In genomic region chr17:8964801-8965393, GRCh38 we compare ENCODE assay signal across 9 cellular contexts. TPM values are rescaled to one million over a fixed set of nuclear protein-coding genes. Genes with fewer than 3 reads are reported as not detected.
A peak's percentile ranks its signal among the peaks of the same experiment; 100 is the strongest.
DNase-seq lines count a peak whose midpoint lies in the region; ATAC-seq and TF ChIP-seq lines count a peak whose summit lies in the region.
"Had no signal": no experiment of that assay in that cellular context is flagged by ENCODE, and none has a peak within 500 bp of the region (broad histone marks: within the 10 kb centered on the region; RNA-seq: fewer than 3 reads in every experiment).

No MANE protein-coding gene starts in this region.

- H4K20me1 ChIP-seq in OCI-LY3 (ENCODE audit: insufficient read depth, low read length): no peaks in the 10 kb centered on the region

- H3K4me3 ChIP-seq in OCI-LY3 (ENCODE audit: low read length) (peak overlapping the region; percentile 77), neuronal stem cell (ENCODE audit: low read length in 2 of 2) (peak overlapping the region in 1 of 2 donors; percentile 72)

- H3K4me3 Mint-ChIP-seq in dendritic cell treated with granulocyte-macrophage colony-stimulating factor and Interleukin-4, amounts not matched to agents 40 ng/mL and 50 ng/mL, for 4 days: peak overlapping the region; percentile 98

- peak overlapping the region; percentile 56 for H3K4me2 ChIP-seq in OCI-LY3 (ENCODE audit: low read length)
- H3K4me2 ChIP-seq in neuronal stem cell (ENCODE audit: insufficient read depth, low read length, poor library complexity, severe bottlenecking): peak overlapping the region; percentile 70

- no peak overlapping the region for H4K91ac ChIP-seq in neuronal stem cell (ENCODE audit: low read depth, low read length, poor library complexity)

- H3K4me1 ChIP-seq in OCI-LY3 (ENCODE audit: low read length) (peaks cover 24% of the 10 kb centered on the region), neuronal stem cell (ENCODE audit: control insufficient read depth in 2 of 2, insufficient read depth in 1 of 2, low read depth in 1 of 2, low read length in 2 of 2) (peaks cover 0 to 15% of the 10 kb centered on the region in 2 donors)

- peak overlapping the region; percentile 4 for H2BK120ac ChIP-seq in neuronal stem cell (ENCODE audit: low read depth, low read length)

- WGBS in neuronal stem cell (ENCODE audit: extremely low coverage in 2 of 2, insufficient read length in 2 of 2, insufficient replicate concordance in 1 of 2), 2 donors: no CpG with 5 or more reads among the region's 32 CpGs

- no peak overlapping the region for H3K4ac ChIP-seq in neuronal stem cell (ENCODE audit: low read length)

- CTCF ChIA-PET in HEK293T (lab: Yijun Ruan, JAX): no interaction called here

- POLR2A ChIA-PET in HEK293T (lab: Yijun Ruan, JAX): no interaction called here

- peaks cover 84% of the 10 kb centered on the region for H3K4me1 Mint-ChIP-seq in dendritic cell treated with granulocyte-macrophage colony-stimulating factor and Interleukin-4, amounts not matched to agents 40 ng/mL and 50 ng/mL, for 4 days (ENCODE audit: low read depth)

- intact Hi-C loops in dendritic cell treated with granulocyte-macrophage colony-stimulating factor and Interleukin-4, amounts not matched to agents 40 ng/mL and 50 ng/mL, for 4 days (cut with micrococcal nuclease): loop anchor here (5.0 kb wide), 1 partner anchor 43 kb away; no protein-coding TSS in a partner anchor

- peak overlapping the region; percentile 89 for H3K27ac Mint-ChIP-seq in dendritic cell treated with granulocyte-macrophage colony-stimulating factor and Interleukin-4, amounts not matched to agents 40 ng/mL and 50 ng/mL, for 4 days

- H3K27me3 ChIP-seq in OCI-LY3 (ENCODE audit: low read depth, low read length) (no peaks in the 10 kb centered on the region), neuronal stem cell (ENCODE audit: control insufficient read depth in 3 of 3, insufficient read depth in 3 of 3, low read depth in 1 of 3, low read length in 3 of 3) (peaks cover 0 to 56% (median 15%) of the 10 kb centered on the region in 3 experiments)

- no peak for TF ChIP-seq CTCF in OCI-LY3 (IDR thresholded peaks at IDR 0.05; ENCODE audit: low read depth, low read length)

- H3K9me3 ChIP-seq in OCI-LY3 (ENCODE audit: insufficient read depth, low read length): peaks cover 20% of the 10 kb centered on the region; the same call in 1 of the 2 replicates
- no peaks in the 10 kb centered on the region for H3K9me3 ChIP-seq in neuronal stem cell (replicated peaks in 1 of 2; ENCODE audit: control insufficient read depth in 2 of 2, insufficient read depth in 1 of 2, low read depth in 1 of 2, low read length in 2 of 2)

- no peak overlapping the region for H2BK5ac ChIP-seq in neuronal stem cell (ENCODE audit: low read length)

- H2BK12ac ChIP-seq in neuronal stem cell (ENCODE audit: low read length): peak overlapping the region; percentile 33

- H3K23ac ChIP-seq in neuronal stem cell (ENCODE audit: low read depth, low read length, poor library complexity): peak overlapping the region; percentile 52

- H2BK15ac ChIP-seq in neuronal stem cell (ENCODE audit: low read length): peak overlapping the region; percentile 70

- peaks cover 66% of the 10 kb centered on the region for H3K36me3 Mint-ChIP-seq in dendritic cell treated with granulocyte-macrophage colony-stimulating factor and Interleukin-4, amounts not matched to agents 40 ng/mL and 50 ng/mL, for 4 days (ENCODE audit: low read depth)

- H3K79me2 ChIP-seq in OCI-LY3 (ENCODE audit: low read length): peaks cover 16% of the 10 kb centered on the region

- no peak overlapping the region for H4K8ac ChIP-seq in neuronal stem cell (ENCODE audit: low read depth, low read length)

- H3K27me3 Mint-ChIP-seq in dendritic cell treated with granulocyte-macrophage colony-stimulating factor and Interleukin-4, amounts not matched to agents 40 ng/mL and 50 ng/mL, for 4 days: no peaks in the 10 kb centered on the region

- H3K36me3 ChIP-seq in OCI-LY3 (replicated peaks; ENCODE audit: low read depth, low read length) (peaks cover 19% of the 10 kb centered on the region), neuronal stem cell (replicated peaks in 1 of 2; ENCODE audit: control insufficient read depth in 2 of 2, insufficient read depth in 2 of 2, low read length in 2 of 2) (no peaks in the 10 kb centered on the region)

- H3K9ac ChIP-seq in OCI-LY3 (ENCODE audit: low read length): peak overlapping the region; percentile 62
- peak overlapping the region; percentile 78 for H3K9ac ChIP-seq in neuronal stem cell (ENCODE audit: low read depth, low read length, poor library complexity)

- DNase-seq in AML-193 (lab: John Stamatoyannopoulos, UW): peak; percentile 6 to 29
- no peak for DNase-seq in neuronal stem cell (ENCODE audit: low spot score)
- DNase-seq in anterior cingulate cortex (lab: John Stamatoyannopoulos, UW): no peak
- no peak for DNase-seq in HEK293T (ENCODE audit: extremely low spot score)

- ATAC-seq in GM21390 (IDR thresholded peaks at IDR 0.05; ENCODE audit: unreplicated experiment) (peak; percentile 22), HG03565 (IDR thresholded peaks at IDR 0.05; ENCODE audit: unreplicated experiment) (no peak)

- H3K27ac ChIP-seq in OCI-LY3 (ENCODE audit: low read length) (0 out of 2 replicates have a peak overlapping the region, but pooled peaks have one; percentile 71), neuronal stem cell (replicated peaks; ENCODE audit: low read length) (no peak overlapping the region)

- peak overlapping the region; percentile 61 for H3K18ac ChIP-seq in neuronal stem cell (ENCODE audit: low read length)

- no peaks in the 10 kb centered on the region for H3K79me1 ChIP-seq in neuronal stem cell (ENCODE audit: low read depth, low read length)

- H2AK5ac ChIP-seq in neuronal stem cell (ENCODE audit: low read depth, low read length): peak overlapping the region; percentile 87

- H2AFZ ChIP-seq in OCI-LY3 (ENCODE audit: low read depth, low read length) (no peak overlapping the region), neuronal stem cell (ENCODE audit: low read length) (peak overlapping the region; percentile 75)

- H3K9me3 Mint-ChIP-seq in dendritic cell treated with granulocyte-macrophage colony-stimulating factor and Interleukin-4, amounts not matched to agents 40 ng/mL and 50 ng/mL, for 4 days: no peaks in the 10 kb centered on the region

- no peak overlapping the region for H3K14ac ChIP-seq in neuronal stem cell (ENCODE audit: low read length)

TF ChIP-seq in HEK293T, 16 proteins besides CTCF, POLR2A, EP300 and RAD21:
- TF ChIP-seq NFRKB (IDR thresholded peaks at IDR 0.05) (no peak), FOXK2 (IDR thresholded peaks at IDR 0.05) (no peak), CTBP1 (IDR thresholded peaks at IDR 0.05; ENCODE audit: borderline replicate concordance) (no peak), FOXA1 (IDR thresholded peaks at IDR 0.05) (no peak), SUZ12 (IDR thresholded peaks at IDR 0.05) (no peak), FOXM1 (IDR thresholded peaks at IDR 0.05; ENCODE audit: borderline replicate concordance) (no peak), ELF4 (IDR thresholded peaks at IDR 0.05) (no peak), TARDBP (IDR thresholded peaks at IDR 0.05) (no peak), ZNF384 (IDR thresholded peaks at IDR 0.05) (no peak), HDGF (IDR thresholded peaks at IDR 0.05; ENCODE audit: borderline replicate concordance) (no peak), L3MBTL2 (conservative IDR thresholded peaks at IDR 0.05) (no peak)
TF ChIP-seq in HEK293T: peak in this region for 0.

RNA-seq across cellular contexts. Expression of gene PIK3R5, which starts 0.6 kb away (rescaled TPM):
- 1.1 TPM for polyA plus RNA-seq in neuronal stem cell (2013, experiment 1 of 2)
- polyA plus RNA-seq in neuronal stem cell (2013, experiment 2 of 2): 0.89 TPM
- polyA plus RNA-seq: neural cell had no signal

RNA-seq across cellular contexts. Expression of gene NTN1, which starts 56.4 kb away (rescaled TPM):
- polyA plus RNA-seq in neuronal stem cell (2013, experiment 1 of 2): 2.0 TPM
- 2.0 TPM for polyA plus RNA-seq in neuronal stem cell (2013, experiment 2 of 2)

Comparison
In these comparisons a context has a peak if more than half of its experiments do, and no peak if none do; other contexts are left out.
1. DNase-seq: peak in AML-193 (2 of 2); none in neuronal stem cell (single experiment), anterior cingulate cortex (0 of 58) and HEK293T (single experiment).